ENCODE assay signal across 8 cellular contexts in genomic region chr7:148883233-148884048, GRCh38. TPM values are rescaled to one million over a fixed set of nuclear protein-coding genes. Genes with fewer than 3 reads are reported as not detected.
A peak's percentile ranks its signal among the peaks of the same experiment; 100 is the strongest.
DNase-seq lines count a peak whose midpoint lies in the region; ATAC-seq and TF ChIP-seq lines count a peak whose summit lies in the region.

No MANE protein-coding gene starts in this region.

- DNase-seq in EL (peak; percentile 20), dermis blood vessel endothelial cell (peak; percentile 36), lower leg skin (ENCODE audit: low spot score in 2 of 2) (peak; percentile 27 to 92), cortex of kidney (lab: John Stamatoyannopoulos, UW) (no peak)
- no peak for DNase-seq in Jurkat, Clone E6-1 (ENCODE audit: low read depth, low spot score)
- DNase-seq in activated CD4-positive, alpha-beta T cell treated with anti-CD3 and anti-CD28 coated beads for 48 hours = peak; percentile 63
- DNase-seq in stimulated activated CD4-positive, alpha-beta T cell treated with anti-CD3 and anti-CD28 coated beads, Interleukin-4, amount 100 ng/mL, for 48 hours (ENCODE audit: low read depth in 2 of 2) = peak; percentile 34 to 40

- WGBS in lower leg skin, 2 donors = 1% methylated on average over 22 to 72 of the region's 90 CpGs

- TF ChIP-seq CTCF in lower leg skin (IDR thresholded peaks at IDR 0.05) = no peak

- no peak for TF ChIP-seq POLR2A in lower leg skin (IDR thresholded peaks at IDR 0.05)

- peak overlapping the region; percentile 79 for H3K4me3 ChIP-seq in Jurkat, Clone E6-1 (ENCODE audit: low read length)
- H3K4me3 ChIP-seq in lower leg skin (ENCODE audit: low read depth, poor library complexity, severe bottlenecking) = peak overlapping the region; percentile 96

- peak; percentile 24 for ATAC-seq in GM21529 (IDR thresholded peaks at IDR 0.05; ENCODE audit: unreplicated experiment)

- intact Hi-C loops in lower leg skin (cut with DNase I; ENCODE audit: low total_unique reads) = loop anchor here (10.0 kb wide), 1 partner anchor 61 kb away; no protein-coding TSS in a partner anchor

RNA-seq across cellular contexts. Expression of gene EZH2, which starts 0.7 kb away (rescaled TPM):
- 111 TPM for polyA plus RNA-seq in Jurkat, Clone E6-1 (2012; ENCODE audit: insufficient read depth, insufficient read length)
- 14.0 and 18.1 TPM in 2 replicates for total RNA-seq in dermis blood vessel endothelial cell
- 10 to 100 TPM in 3 of 4 donors, 1 to 10 TPM in 1; 9.5 to 16.3 (median 11.3) TPM for total RNA-seq in lower leg skin

Comparison
In these comparisons a context has a peak if more than half of its experiments do, and no peak if none do; other contexts are left out.
1. DNase-seq: peak in EL (single experiment), activated CD4-positive, alpha-beta T cell treated with anti-CD3 and anti-CD28 coated beads for 48 hours (single experiment), dermis blood vessel endothelial cell (single experiment), lower leg skin (2 of 2) and stimulated activated CD4-positive, alpha-beta T cell treated with anti-CD3 and anti-CD28 coated beads, Interleukin-4, amount 100 ng/mL, for 48 hours (2 of 2); none in Jurkat, Clone E6-1 (single experiment) and cortex of kidney (single experiment).